28 cellular contexts compared by ENCODE assay signal in the genomic region with DNA sequence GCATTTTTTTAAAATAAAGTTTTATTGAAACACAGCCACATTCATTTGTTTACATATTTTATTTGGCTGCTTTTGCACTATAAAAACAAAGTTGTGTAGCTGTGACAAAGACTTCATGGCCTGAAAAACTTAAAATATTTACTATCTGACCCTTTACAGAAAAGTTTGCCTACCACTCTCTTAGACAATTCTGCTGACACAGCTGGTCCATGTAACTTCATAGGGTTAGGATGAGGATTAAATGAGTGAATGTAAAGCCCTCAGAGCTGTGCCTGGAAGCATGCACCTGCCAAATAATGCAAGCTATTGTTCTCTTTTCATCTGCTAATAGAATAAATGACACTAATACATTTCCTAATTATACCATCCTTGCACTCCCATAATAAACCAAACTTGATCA.
"Had no signal": no experiment of that assay in that cellular context is flagged by ENCODE, and none has a peak within 500 bp of the region (broad histone marks: within the 10 kb centered on the region; RNA-seq: fewer than 3 reads in every experiment).

No MANE protein-coding gene starts in this region.

- H3K4me1 ChIP-seq: neural progenitor cell, parathyroid adenoma, psoas muscle, suprapubic skin, testis, tibial artery, transverse colon, upper lobe of right lung, uterus had no signal

- H3K4me3 ChIP-seq: neural progenitor cell, ovary, psoas muscle, skin epidermis, smooth muscle cell, spleen, suprapubic skin, testis, tibial artery, transverse colon, upper lobe of right lung, uterus had no signal

- ATAC-seq: natural killer cell; psoas muscle; right cardiac atrium; sciatic nerve; stimulated activated memory B cell treated with anti-CD40 and anti-IgM and Interleukin-4, amounts not matched to agents 10 μg/mL and 1 μg/mL and 100 μg/mL, for 72 hours; stimulated activated naive CD8-positive, alpha-beta T cell treated with anti-CD3 and anti-CD28 coated beads, Interleukin-15, amount 100 ng/mL, for 72 hours; stimulated activated naive CD8-positive, alpha-beta T cell treated with anti-CD3 and anti-CD28 coated beads, Interleukin-15, Interleukin-2, amounts not matched to agents 100 U/mL and 50 U/mL, for 24 hours; upper lobe of right lung had no signal

- H3K9ac ChIP-seq: neural progenitor cell, parathyroid adenoma had no signal

- H3K9me3 ChIP-seq: ovary, psoas muscle, suprapubic skin, testis, tibial artery, transverse colon, upper lobe of right lung, uterus had no signal

- H3K4me2 ChIP-seq: neural progenitor cell, smooth muscle cell had no signal

- H3K27ac ChIP-seq: neural progenitor cell, ovary, parathyroid adenoma, psoas muscle, skin epidermis, spleen, suprapubic skin, testis, tibial artery, transverse colon, upper lobe of right lung, uterus had no signal

- H3K27me3 ChIP-seq: neural progenitor cell, ovary, spleen, suprapubic skin, testis, transverse colon, upper lobe of right lung, uterus had no signal

- H2AFZ ChIP-seq: neural progenitor cell, parathyroid adenoma had no signal

- H3K79me2 ChIP-seq: parathyroid adenoma had no signal

- DNase-seq: natural killer cell; occipital lobe; ovary; posterior cingulate gyrus; psoas muscle; right cardiac atrium; spleen; stimulated activated CD4-positive, alpha-beta T cell treated with anti-CD3 and anti-CD28 coated beads, Interleukin-12 subunit alpha, Interleukin-12 subunit beta, amount 100 ng/mL, for 4 hours; stimulated activated CD4-positive, alpha-beta T cell treated with anti-CD3 and anti-CD28 coated beads, Interleukin-1b, Interleukin-23, amount 100 ng/mL, for 48 hours; stimulated activated CD4-positive, alpha-beta T cell treated with anti-CD3 and anti-CD28 coated beads, Interleukin-4, amount 100 ng/mL, for 1 hour; stimulated activated CD4-positive, alpha-beta T cell treated with anti-CD3 and anti-CD28 coated beads, Interleukin-4, amount 100 ng/mL, for 4 hours; stimulated activated CD8-positive, alpha-beta memory T cell treated with anti-CD3 and anti-CD28 coated beads, Interleukin-4, amount 100 ng/mL, for 48 hours; stimulated activated naive CD4-positive, alpha-beta T cell; stimulated activated naive CD8-positive, alpha-beta T cell treated with anti-CD3 and anti-CD28 coated beads, Interleukin-15, amount 100 ng/mL, for 72 hours; stimulated activated naive CD8-positive, alpha-beta T cell treated with anti-CD3 and anti-CD28 coated beads, Interleukin-15, Interleukin-2, amounts not matched to agents 100 U/mL and 50 U/mL, for 24 hours; substantia nigra; testis; tibial artery; transverse colon; upper lobe of right lung; uterus had no signal

- H3K36me3 ChIP-seq: neural progenitor cell, ovary, spleen, suprapubic skin, tibial artery, transverse colon, upper lobe of right lung, uterus had no signal
